Comparison of ENCODE assay signal across 8 cellular contexts in the genomic region with DNA sequence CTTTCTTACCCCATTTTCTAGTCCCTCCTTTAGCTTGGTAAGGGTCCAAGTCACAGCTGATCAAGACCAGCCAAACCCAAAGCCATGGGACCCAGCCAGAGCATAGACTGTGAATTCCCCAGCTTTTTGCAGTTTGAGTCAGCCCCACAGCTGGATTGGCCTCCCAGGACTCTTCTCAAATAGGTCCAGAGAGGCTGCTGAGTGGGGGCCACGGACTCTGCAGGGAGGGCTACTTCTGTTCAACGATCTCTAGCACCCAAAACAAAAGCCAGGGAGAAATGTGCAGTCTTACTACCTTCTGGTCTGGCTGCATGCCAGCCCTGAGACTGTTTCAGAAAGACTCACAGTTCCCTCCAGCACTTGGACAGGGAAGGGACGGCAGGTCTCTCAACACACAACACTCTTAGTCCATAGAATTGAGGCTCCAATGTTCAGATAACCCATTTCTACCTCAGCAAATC. TPM values are rescaled to one million over a fixed set of nuclear protein-coding genes. Genes with fewer than 3 reads are reported as not detected.
DNase-seq lines count a peak whose midpoint lies in the region; ATAC-seq lines count a peak whose summit lies in the region.

No MANE protein-coding gene starts in this region.

- peak overlapping the region; percentile 89 for H3K4me3 ChIP-seq in adipocyte (ENCODE audit: low read length)

- in situ Hi-C loops in Caki2 (cut with HindIII; ENCODE audit: low pct_unique_long_range_greater_than_20kb, low sequenced_read_pairs) (no loop called here), G401 (cut with HindIII; ENCODE audit: low sequenced_read_pairs) (no loop called here)

- H3K9ac ChIP-seq in adipocyte (ENCODE audit: low read length): peak overlapping the region; percentile 88

- DNase-seq in Caki2 (ENCODE audit: low read depth): peak; percentile 4
- peak; percentile 82 for DNase-seq in adipocyte (ENCODE audit: low read depth)
- DNase-seq in myocyte (ENCODE audit: low read depth): peak; percentile 66
- DNase-seq in G401 (ENCODE audit: low spot score): no peak
- no peak for DNase-seq in SHP77 (lab: John Stamatoyannopoulos, UW)

- H3K27me3 ChIP-seq in adipocyte (replicated peaks; ENCODE audit: control insufficient read depth, insufficient read depth, low read length): no peaks in the 10 kb centered on the region

- H3K36me3 ChIP-seq in adipocyte (ENCODE audit: control insufficient read depth, insufficient read depth, low read length, severe bottlenecking): peaks cover 16% of the 10 kb centered on the region

- peaks cover 47% of the 10 kb centered on the region for H3K4me1 ChIP-seq in adipocyte (ENCODE audit: control insufficient read depth, insufficient read depth, low read length)

- ATAC-seq in HG03432 (IDR thresholded peaks at IDR 0.05; ENCODE audit: unreplicated experiment) (peak; percentile 24), GM21360 (IDR thresholded peaks at IDR 0.05; ENCODE audit: unreplicated experiment) (no peak), GM19328 (IDR thresholded peaks at IDR 0.05; ENCODE audit: unreplicated experiment) (no peak)

- no peaks in the 10 kb centered on the region for H3K9me3 ChIP-seq in adipocyte (ENCODE audit: control insufficient read depth, low read length)

RNA-seq across cellular contexts. Expression of a gene that starts 1.6 kb away (rescaled TPM):
- total RNA-seq in Caki2 (2014; rRNA removed; shearing (Covaris generic); ENCODE audit: low replicate concordance): 0.14 and 0.55 TPM in 2 replicates
- 17.6 and 22.1 TPM in 2 replicates for total RNA-seq in myocyte
- polyA plus RNA-seq in myocyte (2012): 71.5 TPM
- 0.06 and 0.07 TPM in 2 replicates for total RNA-seq in G401 (2014; rRNA removed; shearing (Covaris generic))

Comparison
In these comparisons a context has a peak if more than half of its experiments do, and no peak if none do; other contexts are left out.
1. DNase-seq: peak in Caki2 (single experiment), adipocyte (single experiment) and myocyte (single experiment); none in G401 (single experiment) and SHP77 (0 of 2).
2. RNA of a gene that starts 1.6 kb away (total RNA-seq): 17.6 to 22.1 TPM in myocyte; 0.14 to 0.55 TPM in Caki2 and 0.06 to 0.07 TPM in G401; every median in the first group is over 10 times any median in the second.